Comparison of ENCODE assay signal across 17 cellular contexts in genomic region chrX:49003696-49004095, GRCh38. TPM values are rescaled to one million over a fixed set of nuclear protein-coding genes. Genes with fewer than 3 reads are reported as not detected.
DNase-seq lines count a peak whose midpoint lies in the region; ATAC-seq and TF ChIP-seq lines count a peak whose summit lies in the region.
"Had no signal": no experiment of that assay in that cellular context is flagged by ENCODE, and none has a peak within 500 bp of the region (broad histone marks: within the 10 kb centered on the region; RNA-seq: fewer than 3 reads in every experiment).

No MANE protein-coding gene starts in this region.

- peak overlapping the region; percentile 69 for H3K4me2 ChIP-seq in PC-3 (ENCODE audit: low read length)
- H3K4me2 ChIP-seq in smooth muscle cell = no peak overlapping the region

- H3K27me3 ChIP-seq in PC-3 (ENCODE audit: low read length) = no peaks in the 10 kb centered on the region
- no peaks in the 10 kb centered on the region for H3K27me3 ChIP-seq in smooth muscle cell (ENCODE audit: low read depth)

- TF ChIP-seq CTCF in C4-2B (conservative IDR thresholded peaks at IDR 0.05) (no peak), Calu3 (IDR thresholded peaks at IDR 0.05; ENCODE audit: unreplicated experiment) (no peak), PC-3 (conservative IDR thresholded peaks at IDR 0.05; ENCODE audit: low read depth, low read length) (no peak), smooth muscle cell (IDR thresholded peaks at IDR 0.05; ENCODE audit: borderline replicate concordance, insufficient read depth, poor library complexity, severe bottlenecking) (no peak), endothelial cell (IDR thresholded peaks at IDR 0.05; ENCODE audit: unreplicated experiment) (no peak)

- DNase-seq in Calu3 = no peak
- peak; percentile 60 for DNase-seq in PC-3
- DNase-seq in epithelial cell of prostate (ENCODE audit: low read depth, low spot score) = no peak
- no peak for DNase-seq in medulla oblongata (ENCODE audit: extremely low spot score)
- DNase-seq in smooth muscle cell (lab: John Stamatoyannopoulos, UW; ENCODE audit: unreplicated experiment) = no peak
- DNase-seq in endothelial cell (ENCODE audit: low spot score) = no peak
- DNase-seq: activated CD4-positive, alpha-beta T cell treated with anti-CD3 and anti-CD28 coated beads for 48 hours; activated gamma-delta T cell; C1 segment of cervical spinal cord; GF-D8; MM.1S; NCI-H2171; retina; stimulated activated CD4-positive, alpha-beta T cell treated with anti-CD3 and anti-CD28 coated beads, Interleukin-4, amount 100 ng/mL, for 1 hour; T-cell had no signal

- H3K27ac Mint-ChIP-seq in Calu3 (ENCODE audit: unreplicated experiment) = peak overlapping the region; percentile 79
- no peak overlapping the region for H3K27ac Mint-ChIP-seq in endothelial cell (ENCODE audit: unreplicated experiment)

- peaks cover 14% of the 10 kb centered on the region for H3K4me1 Mint-ChIP-seq in Calu3 (ENCODE audit: low read depth, unreplicated experiment)
- peaks cover 14% of the 10 kb centered on the region for H3K4me1 Mint-ChIP-seq in endothelial cell (ENCODE audit: unreplicated experiment)

- H3K27me3 Mint-ChIP-seq in Calu3 (ENCODE audit: unreplicated experiment) (no peaks in the 10 kb centered on the region), endothelial cell (ENCODE audit: unreplicated experiment) (peaks cover 6% of the 10 kb centered on the region)
- H3K27me3 Mint-ChIP-seq: T-cell had no signal

- no peaks in the 10 kb centered on the region for H4K20me1 ChIP-seq in PC-3 (ENCODE audit: low read length)
- H4K20me1 ChIP-seq in smooth muscle cell (ENCODE audit: low read depth) = no peaks in the 10 kb centered on the region

- no peak overlapping the region for H3K4me3 Mint-ChIP-seq in Calu3 (ENCODE audit: low read depth, unreplicated experiment)
- H3K4me3 Mint-ChIP-seq in endothelial cell (ENCODE audit: unreplicated experiment) = no peak overlapping the region

- H3F3A ChIP-seq in PC-3 (ENCODE audit: low read length, unreplicated experiment) (no peaks in the 10 kb centered on the region), smooth muscle cell (ENCODE audit: low read depth) (no peaks in the 10 kb centered on the region)

- H3K27ac ChIP-seq in C4-2B = peak overlapping the region; percentile 86
- H3K27ac ChIP-seq in PC-3 (ENCODE audit: low read length) = no peak overlapping the region
- peak overlapping the region; percentile 11 for H3K27ac ChIP-seq in epithelial cell of prostate
- H3K27ac ChIP-seq in smooth muscle cell (ENCODE audit: low read depth) = no peak overlapping the region

- no peaks in the 10 kb centered on the region for H3K9me3 Mint-ChIP-seq in Calu3 (ENCODE audit: low read depth, unreplicated experiment)
- H3K9me3 Mint-ChIP-seq in endothelial cell (ENCODE audit: unreplicated experiment) = no peaks in the 10 kb centered on the region
- H3K9me3 Mint-ChIP-seq: T-cell had no signal

- H3K36me3 ChIP-seq in PC-3 (ENCODE audit: low read depth, low read length) (no peaks in the 10 kb centered on the region), smooth muscle cell (ENCODE audit: low read depth) (peaks cover under 1% of the 10 kb centered on the region)

- POLR2A ChIA-PET in PC-3 (lab: Charles Lee; ENCODE audit: unreplicated experiment) = interaction anchor here (0.6 kb wide), 1 partner anchor 36 kb away, joined by 9 read pairs; no protein-coding TSS in a partner anchor

- ATAC-seq in PC-3 = peak; percentile 73
- ATAC-seq: left colon, T-cell had no signal

- H2AFZ ChIP-seq in PC-3 (ENCODE audit: low read length) (peak overlapping the region; percentile 74), smooth muscle cell (ENCODE audit: low read depth) (no peak overlapping the region)

- H3K9me2 ChIP-seq in PC-3 (replicated peaks; ENCODE audit: low read length) = 0 out of 2 replicates have a peak, but pooled peaks cover 3% of the 10 kb centered on the region

- intact Hi-C loops in Calu3 (cut with micrococcal nuclease; ENCODE audit: unreplicated experiment) (loop anchor here (5.0 kb wide), 1 partner anchor 39 kb away; the partner anchor contains the start of gene TFE3), PC-3 (cut with micrococcal nuclease) (no loop called here)

- H3K4me1 ChIP-seq in PC-3 (ENCODE audit: insufficient read depth, low read length) (no peaks in the 10 kb centered on the region), smooth muscle cell (ENCODE audit: low read depth) (no peaks in the 10 kb centered on the region)

- peaks cover 36% of the 10 kb centered on the region for H3K36me3 Mint-ChIP-seq in Calu3 (ENCODE audit: insufficient read depth, unreplicated experiment)
- H3K36me3 Mint-ChIP-seq in endothelial cell (ENCODE audit: low read depth, unreplicated experiment) = peaks cover 2% of the 10 kb centered on the region

- H3K79me2 ChIP-seq in PC-3 (ENCODE audit: low read length) = peaks cover 15% of the 10 kb centered on the region
- H3K79me2 ChIP-seq in smooth muscle cell (ENCODE audit: low read depth) = peaks cover 14% of the 10 kb centered on the region

- no peak overlapping the region for H3K9ac ChIP-seq in PC-3 (ENCODE audit: low read length)
- no peak overlapping the region for H3K9ac ChIP-seq in smooth muscle cell (ENCODE audit: low read depth)

- CTCF ChIA-PET in Calu3 (lab: Charles Lee) = interaction anchor here (0.5 kb wide), 1 partner anchor 103 kb away, joined by 9 read pairs; no protein-coding TSS in a partner anchor
- CTCF ChIA-PET in PC-3 (lab: Charles Lee) = no interaction called here

- WGBS in smooth muscle cell (ENCODE audit: low lambda C conversion rate) = 91% methylated on average over 5 of the region's 5 CpGs

- H3K9me3 ChIP-seq in PC-3 (ENCODE audit: low read length) (no peaks in the 10 kb centered on the region), smooth muscle cell (replicated peaks; ENCODE audit: low read depth) (no peaks in the 10 kb centered on the region)

- H3K4me3 ChIP-seq in PC-3 (ENCODE audit: low read length) = peak overlapping the region; percentile 49
- H3K4me3 ChIP-seq in smooth muscle cell = no peak overlapping the region

- BruUV-seq in Calu3 (replicated peaks; lab: Mats Ljungman, UMichigan) (no TSS peak), PC-3 (replicated peaks; lab: Mats Ljungman, UMichigan) (no TSS peak)

RNA-seq across cellular contexts. Expression of gene GRIPAP1, which starts 1.6 kb away (rescaled TPM):
- total RNA-seq in Calu3 (2022) = 92.8 and 97.8 TPM in 2 replicates
- total RNA-seq in PC-3 (2014; rRNA removed) = 31.1 and 44.3 TPM in 2 replicates
- total RNA-seq in smooth muscle cell = 10.0 and 13.9 TPM in 2 replicates
- 14.9 and 20.2 TPM in 2 replicates for polyA plus RNA-seq in smooth muscle cell
- total RNA-seq in endothelial cell (ENCODE audit: unreplicated experiment) = 63.6 TPM

RNA-seq across cellular contexts. Expression of gene KCND1, which starts 32.1 kb away (rescaled TPM):
- total RNA-seq in Calu3 (2022) (8.4 and 9.7 TPM in 2 replicates), PC-3 (2014; rRNA removed) (0.51 and 0.86 TPM in 2 replicates), smooth muscle cell (0.94 and 1.2 TPM in 2 replicates), endothelial cell (ENCODE audit: unreplicated experiment) (6.0 TPM)
- polyA plus RNA-seq in smooth muscle cell = 3.0 and 3.3 TPM in 2 replicates

RNA-seq across cellular contexts. Expression of gene TFE3, which starts 39.5 kb away (rescaled TPM):
- 32.2 and 35.1 TPM in 2 replicates for total RNA-seq in Calu3 (2022)
- total RNA-seq in PC-3 (2014; rRNA removed) = 46.9 and 56.9 TPM in 2 replicates
- 23.6 and 27.0 TPM in 2 replicates for total RNA-seq in smooth muscle cell
- polyA plus RNA-seq in smooth muscle cell = 35.2 and 40.7 TPM in 2 replicates
- total RNA-seq in endothelial cell (ENCODE audit: unreplicated experiment) = 31.0 TPM

RNA-seq across cellular contexts. Expression of gene OTUD5, which starts 46.3 kb away (rescaled TPM):
- total RNA-seq in Calu3 (2022) (67.8 and 73.0 TPM in 2 replicates), PC-3 (2014; rRNA removed) (41.4 and 50.9 TPM in 2 replicates), smooth muscle cell (30.7 and 36.1 TPM in 2 replicates), endothelial cell (ENCODE audit: unreplicated experiment) (48.8 TPM)
- 55.1 and 62.1 TPM in 2 replicates for polyA plus RNA-seq in smooth muscle cell

RNA-seq across cellular contexts. Expression of gene CCDC120, which starts 55.1 kb away (rescaled TPM):
- total RNA-seq in Calu3 (2022) (30.8 and 39.0 TPM in 2 replicates), PC-3 (2014; rRNA removed) (5.3 and 7.1 TPM in 2 replicates), smooth muscle cell (1.3 and 2.0 TPM in 2 replicates), endothelial cell (ENCODE audit: unreplicated experiment) (22.5 TPM)
- 5.4 and 9.9 TPM in 2 replicates for polyA plus RNA-seq in smooth muscle cell

Comparison
In these comparisons a context has a peak if more than half of its experiments do, and no peak if none do; other contexts are left out.
1. H3K27ac ChIP-seq: peak in C4-2B (single experiment) and epithelial cell of prostate (single experiment); none in PC-3 (single experiment) and smooth muscle cell (single experiment).